In the genomic region with DNA sequence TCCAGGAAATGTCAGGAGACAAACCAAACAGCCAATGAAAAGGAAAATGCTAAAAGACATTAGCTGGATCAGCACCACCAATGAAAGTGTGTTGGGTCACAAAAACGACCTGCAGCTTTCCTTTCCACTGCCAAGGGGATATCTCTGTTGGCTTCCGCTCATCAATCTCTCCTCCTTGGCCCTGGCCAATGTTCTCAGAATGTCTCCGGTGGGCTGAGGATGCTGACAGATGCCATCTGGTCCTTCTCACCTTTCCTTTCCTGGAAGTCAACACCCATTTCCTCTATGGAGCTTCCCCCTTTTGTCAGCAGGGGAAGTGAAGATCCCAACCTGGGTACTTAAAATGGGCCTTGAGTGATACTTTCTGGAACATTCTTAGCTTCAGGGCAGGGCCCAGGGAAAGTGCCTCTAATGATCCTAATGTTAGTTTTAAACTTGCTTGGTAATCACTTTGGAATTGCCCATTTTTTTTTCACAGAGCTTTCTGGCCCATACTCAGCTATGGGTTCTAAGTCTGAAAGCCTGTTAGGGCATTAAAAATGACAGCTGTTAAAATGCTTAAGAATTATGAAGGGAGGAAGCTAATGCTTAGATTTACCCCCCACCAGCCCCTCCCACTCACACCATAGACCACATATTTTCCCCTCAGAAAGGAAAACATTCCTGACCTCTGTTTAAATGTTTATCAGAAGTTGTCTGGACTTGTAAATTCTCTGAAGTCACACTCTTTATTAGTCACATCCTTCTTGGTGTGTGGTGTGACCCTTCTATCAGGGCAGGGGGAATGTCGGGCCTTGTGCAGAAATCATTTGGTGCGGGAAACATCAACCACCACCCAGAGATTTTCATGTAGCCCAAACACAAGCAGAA, we compare ENCODE assay signal across 9 cellular contexts. TPM values are rescaled to one million over a fixed set of nuclear protein-coding genes. Genes with fewer than 3 reads are reported as not detected.
DNase-seq lines count a peak whose midpoint lies in the region; ATAC-seq and TF ChIP-seq lines count a peak whose summit lies in the region.
"Had no signal": no experiment of that assay in that cellular context is flagged by ENCODE, and none has a peak within 500 bp of the region (broad histone marks: within the 10 kb centered on the region; RNA-seq: fewer than 3 reads in every experiment).

No MANE protein-coding gene starts in this region.

- peaks cover 66% of the 10 kb centered on the region for H3F3A ChIP-seq in smooth muscle cell (ENCODE audit: low read depth)

- no peaks in the 10 kb centered on the region for H3K9me3 ChIP-seq in smooth muscle cell (replicated peaks; ENCODE audit: low read depth)

- peak overlapping the region; percentile 73 for H3K4me2 ChIP-seq in smooth muscle cell
- H3K4me2 ChIP-seq: KMS-11 had no signal

- no peak for ATAC-seq in HG03025 (IDR thresholded peaks at IDR 0.05; ENCODE audit: low FRiP score, unreplicated experiment)

- no peaks in the 10 kb centered on the region for H3K27me3 ChIP-seq in brain microvascular endothelial cell (replicated peaks)
- H3K27me3 ChIP-seq in smooth muscle cell (ENCODE audit: low read depth) = no peaks in the 10 kb centered on the region

- in situ Hi-C loops in brain microvascular endothelial cell (cut with HindIII; ENCODE audit: low pct_ligation_motif_present, low sequenced_read_pairs) = no loop called here

- DNase-seq in HCEC 1CT = peak; percentile 91
- DNase-seq in brain microvascular endothelial cell = peak; percentile 97
- peak; percentile 91 for DNase-seq in islet precursor cell
- no peak for DNase-seq in smooth muscle cell (lab: John Stamatoyannopoulos, UW; ENCODE audit: unreplicated experiment)
- no peak for DNase-seq in retina
- DNase-seq in 8988T = no peak
- DNase-seq in hepatic stellate cell (ENCODE audit: low spot score) = no peak

- H3K27ac ChIP-seq in brain microvascular endothelial cell = peak overlapping the region; percentile 92
- H3K27ac ChIP-seq in smooth muscle cell (ENCODE audit: low read depth) = peak overlapping the region; percentile 95
- H3K27ac ChIP-seq: KMS-11 had no signal

- no peak for TF ChIP-seq CTCF in brain microvascular endothelial cell (IDR thresholded peaks at IDR 0.05; ENCODE audit: low read depth, low read length, missing control alignments)
- no peak for TF ChIP-seq CTCF in smooth muscle cell (IDR thresholded peaks at IDR 0.05; ENCODE audit: borderline replicate concordance, insufficient read depth, poor library complexity, severe bottlenecking)

- H2AFZ ChIP-seq in smooth muscle cell (ENCODE audit: low read depth) = no peak overlapping the region

- 29% methylated on average over 5 of the region's 5 CpGs for WGBS in smooth muscle cell (ENCODE audit: low lambda C conversion rate)

- H3K4me1 ChIP-seq in smooth muscle cell (ENCODE audit: low read depth) = peaks cover 34% of the 10 kb centered on the region

- H3K9ac ChIP-seq in smooth muscle cell (ENCODE audit: low read depth) = peak overlapping the region; percentile 61
- H3K9ac ChIP-seq: KMS-11 had no signal

- H3K79me2 ChIP-seq in smooth muscle cell (ENCODE audit: low read depth) = peaks cover 51% of the 10 kb centered on the region

- no peaks in the 10 kb centered on the region for H4K20me1 ChIP-seq in smooth muscle cell (ENCODE audit: low read depth)

- H3K36me3 ChIP-seq in brain microvascular endothelial cell (replicated peaks) = peaks cover 34% of the 10 kb centered on the region
- no peaks in the 10 kb centered on the region for H3K36me3 ChIP-seq in smooth muscle cell (ENCODE audit: low read depth)

- no peak overlapping the region for H3K4me3 ChIP-seq in brain microvascular endothelial cell (ENCODE audit: low read depth, low read length)
- H3K4me3 ChIP-seq in smooth muscle cell = no peak overlapping the region

RNA-seq across cellular contexts. Expression of gene IGFBP7, which starts 29.2 kb away (rescaled TPM):
- total RNA-seq in smooth muscle cell = 998 and 1,065 TPM in 2 replicates
- polyA plus RNA-seq in smooth muscle cell = 1,105 and 1,684 TPM in 2 replicates

Comparison
In these comparisons a context has a peak if more than half of its experiments do, and no peak if none do; other contexts are left out.
1. DNase-seq: peak in HCEC 1CT (single experiment), brain microvascular endothelial cell (single experiment) and islet precursor cell (single experiment); none in smooth muscle cell (single experiment), retina (single experiment), 8988T (single experiment) and hepatic stellate cell (single experiment).